ENCODE assay signal across 20 cellular contexts in genomic region chr19:2967972-2968371, GRCh38. TPM values are rescaled to one million over a fixed set of nuclear protein-coding genes. Genes with fewer than 3 reads are reported as not detected.
DNase-seq lines count a peak whose midpoint lies in the region; TF ChIP-seq lines count a peak whose summit lies in the region.
"Had no signal": no experiment of that assay in that cellular context is flagged by ENCODE, and none has a peak within 500 bp of the region (broad histone marks: within the 10 kb centered on the region; RNA-seq: fewer than 3 reads in every experiment).

No MANE protein-coding gene starts in this region.

- DNase-seq in NCI-H2171 treated with DMSO at 0.1 percent for 48 hours (lab: John Stamatoyannopoulos, UW), result peak; percentile 58
- DNase-seq in NCI-H2171 (lab: John Stamatoyannopoulos, UW), result no peak
- DNase-seq in uterus, result no peak
- DNase-seq in prostate gland (ENCODE audit: low spot score), result no peak
- DNase-seq in DMS53 (lab: John Stamatoyannopoulos, UW), result no peak
- DNase-seq: Caco-2; CD4-positive, alpha-beta T cell; GF-D8; HCEC 1CT; NCI-H1417 treated with DMSO at 0.1 percent for 48 hours; NCI-H1694 treated with DMSO at 0.1 percent for 48 hours; NCI-H2081 treated with DMSO at 0.1 percent for 48 hours; NCI-H526; NCI-H82; NK-92 treated with Interleukin-12 subunit alpha and Interleukin-12 subunit beta, amount 100 ng/mL, for 24 hours; PC-9 had no signal

- H3K36me3 ChIP-seq in HEK293 (ENCODE audit: control insufficient read depth in 2 of 2, insufficient read depth in 1 of 2, low read length in 2 of 2) (no peaks in the 10 kb centered on the region), uterus (no peaks in the 10 kb centered on the region), prostate gland (no peaks in the 10 kb centered on the region)
- H3K36me3 ChIP-seq: SJCRH30 had no signal

- TF ChIP-seq CTCF in HEK293 (tag by site-specific recombination; IDR thresholded peaks at IDR 0.05) (no peak), nephron (IDR thresholded peaks at IDR 0.05; ENCODE audit: unreplicated experiment in 3 of 3) (no peak), uterus (IDR thresholded peaks at IDR 0.05) (no peak), prostate gland (IDR thresholded peaks at IDR 0.05) (no peak)

- peaks cover 6% of the 10 kb centered on the region for H3K27me3 Mint-ChIP-seq in nephron (ENCODE audit: low read depth)
- H3K27me3 Mint-ChIP-seq: CD4-positive, alpha-beta T cell had no signal

- peak overlapping the region in 2 of 3 experiments; percentile 13 to 87 for H3K27ac Mint-ChIP-seq in nephron
- H3K27ac Mint-ChIP-seq: CD4-positive, alpha-beta T cell had no signal

- peaks cover 22% of the 10 kb centered on the region for H3K4me1 Mint-ChIP-seq in nephron

- CTCF ChIA-PET in HEK293 (lab: Yijun Ruan, JAX), result interaction anchor here (0.5 to 3.1 kb wide), 8 partner anchors 9 to 1611 kb away, joined by 3 to 12 read pairs (median 4); partner anchors contain the start of gene TLE6

- H3K9me3 ChIP-seq in HEK293 (ENCODE audit: control insufficient read depth, insufficient read depth, low read depth, low read length) (no peaks in the 10 kb centered on the region), uterus (no peaks in the 10 kb centered on the region), prostate gland (no peaks in the 10 kb centered on the region)
- H3K9me3 ChIP-seq: Caco-2, SJCRH30 had no signal

- POLR2A ChIA-PET in HEK293 (lab: Yijun Ruan, JAX), result interaction anchor here (1.1 to 1.5 kb wide), 2 partner anchors 9 to 17 kb away, joined by 3 to 5 read pairs; no protein-coding TSS in a partner anchor

- 85% methylated on average over 8 of the region's 8 CpGs for WGBS in prostate gland

- no peak overlapping the region for H3K4me3 Mint-ChIP-seq in nephron
- H3K4me3 Mint-ChIP-seq: CD4-positive, alpha-beta T cell had no signal

- H3K27me3 ChIP-seq in uterus (no peaks in the 10 kb centered on the region), prostate gland (replicated peaks; ENCODE audit: insufficient read depth) (no peaks in the 10 kb centered on the region)
- H3K27me3 ChIP-seq: SJCRH30 had no signal

- intact Hi-C loops in uterus (cut with DNase I; ENCODE audit: low total_unique reads) (no loop called here), prostate gland (cut with DNase I) (loop anchor here (10.0 kb wide), 1 partner anchor 137 kb away; no protein-coding TSS in a partner anchor)

- no peaks in the 10 kb centered on the region for H3K36me3 Mint-ChIP-seq in nephron (ENCODE audit: low read depth)
- H3K36me3 Mint-ChIP-seq: IgD-negative memory B cell had no signal

- peaks cover 9% of the 10 kb centered on the region for H3K4me1 ChIP-seq in HEK293 (ENCODE audit: control insufficient read depth, insufficient read depth, low read length)
- H3K4me1 ChIP-seq in uterus, result peaks cover 15 to 17% of the 10 kb centered on the region in 2 donors
- no peaks in the 10 kb centered on the region for H3K4me1 ChIP-seq in prostate gland (replicated peaks)
- H3K4me1 ChIP-seq: Caco-2 had no signal

- H3K4me3 ChIP-seq in HEK293 (ENCODE audit: low read depth, low read length), result no peak overlapping the region
- H3K4me3 ChIP-seq in uterus, result no peak overlapping the region
- H3K4me3 ChIP-seq in prostate gland, result no peak overlapping the region
- H3K4me3 ChIP-seq: PC-9, SJCRH30 had no signal

- no peak overlapping the region for H3K27ac ChIP-seq in HEK293 (ENCODE audit: extremely low read depth, low read depth, low read length)
- H3K27ac ChIP-seq in uterus, result peak overlapping the region; percentile 85 to 92
- H3K27ac ChIP-seq in prostate gland, result no peak overlapping the region
- H3K27ac ChIP-seq: PC-9, SJCRH30 had no signal

- TF ChIP-seq POLR2A in uterus (IDR thresholded peaks at IDR 0.05) (no peak), prostate gland (IDR thresholded peaks at IDR 0.05) (no peak)

- no peaks in the 10 kb centered on the region for H3K9me3 Mint-ChIP-seq in nephron
- H3K9me3 Mint-ChIP-seq: CD4-positive, alpha-beta T cell; IgD-negative memory B cell had no signal

TF ChIP-seq in HEK293, 187 proteins besides CTCF, POLR2A, EP300 and RAD21:
- no peak for TF ChIP-seq PRDM10 (tag by site-specific recombination; IDR thresholded peaks at IDR 0.05)
- TF ChIP-seq ATF2 (tag by site-specific recombination; IDR thresholded peaks at IDR 0.05; ENCODE audit: low read depth), result 0 out of 2 replicates have a peak, but pooled peaks have one; percentile 26
- TF ChIP-seq IKZF3 (tag by site-specific recombination; IDR thresholded peaks at IDR 0.05), result no peak

RNA-seq across cellular contexts. Expression of gene TLE6, which starts 9.4 kb away (rescaled TPM):
- 1 to 10 TPM in 2 of 4 donors, under 1 TPM in 1, not detected in 1; 0.46 to 3.5 (median 1.1) TPM for total RNA-seq in uterus
- 1 to 10 TPM; 5.9 to 9.0 TPM for total RNA-seq in prostate gland
- total RNA-seq: CD4-positive, alpha-beta T cell had no signal

RNA-seq across cellular contexts. Expression of gene ZNF77, which starts 23.2 kb away (rescaled TPM):
- total RNA-seq in uterus, result 10 to 100 TPM in 2 of 4 donors, 1 to 10 TPM in 2; 2.4 to 17.9 (median 9.1) TPM
- 1 to 10 TPM; 2.8 to 6.6 TPM for total RNA-seq in prostate gland

Comparison
In these comparisons a context has a peak if more than half of its experiments do, and no peak if none do; other contexts are left out.
1. H3K27ac ChIP-seq: peak in uterus (2 of 2); none in HEK293 (single experiment) and prostate gland (0 of 2).